Comparison of ENCODE assay signal across 10 cellular contexts in the genomic region with DNA sequence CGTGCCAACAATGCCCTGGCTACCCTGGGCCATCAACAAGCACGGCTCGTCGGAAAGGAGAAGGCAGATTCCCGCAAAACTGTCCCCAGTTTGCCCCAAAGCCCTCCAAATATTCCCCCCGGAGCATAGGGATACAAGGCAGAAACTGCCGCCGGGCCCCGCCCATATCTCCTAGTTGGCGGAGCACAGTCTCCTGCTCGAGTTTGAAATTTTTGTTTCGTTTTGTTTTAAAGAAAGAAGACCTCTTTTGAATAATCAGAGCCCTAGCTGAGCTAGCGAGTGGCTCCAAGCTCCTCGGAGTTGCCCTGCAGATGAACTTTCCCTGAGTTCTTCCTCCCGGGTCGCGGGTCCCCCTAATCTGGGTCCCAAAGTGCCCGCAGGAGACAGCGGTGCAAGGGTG.
DNase-seq lines count a peak whose midpoint lies in the region; ATAC-seq, FAIRE-seq and TF ChIP-seq lines count a peak whose summit lies in the region.
"Had no signal": no experiment of that assay in that cellular context is flagged by ENCODE, and none has a peak within 500 bp of the region (broad histone marks: within the 10 kb centered on the region; RNA-seq: fewer than 3 reads in every experiment).

No MANE protein-coding gene starts in this region.

- H3K27me3 ChIP-seq in HUES64 (ENCODE audit: insufficient read depth, low read length) (peaks cover 74% of the 10 kb centered on the region), H1 (replicated peaks in 1 of 4; ENCODE audit: control insufficient read depth in 3 of 4, extremely low read depth in 1 of 4, insufficient read depth in 3 of 4, low read length in 3 of 4) (peaks cover 6 to 34% (median 22%) of the 10 kb centered on the region in 4 experiments)

- peak overlapping the region; percentile 45; the same call in 1 of the 2 replicates for H3K27ac ChIP-seq in HUES64 (ENCODE audit: low read depth, low read length)
- H3K27ac ChIP-seq in H1 (ENCODE audit: low read depth, low read length), result no peak overlapping the region
- H3K27ac ChIP-seq: SK-N-MC had no signal

- H2BK12ac ChIP-seq in H1 (ENCODE audit: low read depth, low read length), result no peak overlapping the region

- CTCF ChIA-PET in AG04449 (lab: Yijun Ruan, JAX), result no interaction called here
- CTCF ChIA-PET in H1 (lab: Charles Lee; ENCODE audit: partially characterized antibody), result interaction anchor here (0.8 kb wide), 1 partner anchor 222 kb away, joined by 3 read pairs; no protein-coding TSS in a partner anchor

- H2BK120ac ChIP-seq in H1 (replicated peaks; ENCODE audit: low read depth, low read length), result no peak overlapping the region

- TF ChIP-seq EP300 in H1 (IDR thresholded peaks at IDR 0.05; ENCODE audit: borderline replicate concordance in 1 of 2, low read depth in 2 of 2, low read length in 2 of 2), result no peak

- no peak overlapping the region for H2AK5ac ChIP-seq in H1 (ENCODE audit: low read depth, low read length)

- H3K14ac ChIP-seq in H1 (ENCODE audit: insufficient read length), result no peak overlapping the region

- no peak for TF ChIP-seq CTCF in AG04449 (IDR thresholded peaks at IDR 0.05; ENCODE audit: insufficient read depth, low read length, missing control alignments)
- no peak for TF ChIP-seq CTCF in H1 (IDR thresholded peaks at IDR 0.05; ENCODE audit: control extremely low read depth in 1 of 3, insufficient read depth in 1 of 3, low read depth in 1 of 3, low read length in 3 of 3)

- DNase-seq in AG04449 (ENCODE audit: low read depth, low spot score) (no peak), H1 (ENCODE audit: low read depth in 1 of 2, low spot score in 2 of 2) (no peak), naive B cell (no peak), NCI-H510A (lab: John Stamatoyannopoulos, UW) (no peak), NCI-H526 treated with DMSO at 0.1 percent for 48 hours (lab: John Stamatoyannopoulos, UW) (no peak)

- no peaks in the 10 kb centered on the region for H3K79me1 ChIP-seq in H1 (ENCODE audit: low read depth, low read length)

- H3K27me3 Mint-ChIP-seq in naive B cell, result peaks cover 27 to 56% (median 39%) of the 10 kb centered on the region in 3 donors

- H3K4me3 ChIP-seq in AG04449 (ENCODE audit: low read depth, low read length) (peak overlapping the region; percentile 39), HUES64 (ENCODE audit: low read length) (peak overlapping the region; percentile 60), H1 (ENCODE audit: extremely low read depth in 1 of 4, insufficient read depth in 2 of 4, low read depth in 3 of 4, low read length in 4 of 4) (peak overlapping the region; percentile 45 to 66 (median 48))
- H3K4me3 ChIP-seq: SK-N-MC had no signal

- H4K20me1 ChIP-seq in H1 (replicated peaks in 1 of 2; ENCODE audit: control insufficient read depth in 1 of 2, insufficient read depth in 2 of 2, low read length in 2 of 2), result no peaks in the 10 kb centered on the region

- no peak overlapping the region for H3K18ac ChIP-seq in H1 (ENCODE audit: extremely low read depth, low read length)

- no peak for TF ChIP-seq POLR2A in H1 (IDR thresholded peaks at IDR 0.05; ENCODE audit: control extremely low read depth in 1 of 2, low read depth in 2 of 2, low read length in 2 of 2)

- H4K5ac ChIP-seq in H1 (ENCODE audit: insufficient read length, low read depth, low read length), result no peak overlapping the region

- H3K9me3 ChIP-seq in HUES64 (ENCODE audit: insufficient read depth, low read depth, low read length) (no peaks in the 10 kb centered on the region), H1 (ENCODE audit: insufficient read depth in 2 of 2, low read depth in 1 of 2, low read length in 1 of 2) (no peaks in the 10 kb centered on the region)

- H2AFZ ChIP-seq in H1 (ENCODE audit: low read length), result no peak overlapping the region

- POLR2A ChIA-PET in AG04449 (lab: Yijun Ruan, JAX), result no interaction called here
- POLR2A ChIA-PET in H1 (lab: Charles Lee; ENCODE audit: partially characterized antibody), result interaction anchor here (2.1 kb wide), 1 partner anchor 140 kb away, joined by 8 read pairs; no protein-coding TSS in a partner anchor

- no peak overlapping the region for H2BK15ac ChIP-seq in H1 (ENCODE audit: low read length)

- no peak for FAIRE-seq in H1 (lab: Jason Lieb, UNC)
- FAIRE-seq: endometrium had no signal

- no peak overlapping the region for H4K8ac ChIP-seq in H1 (ENCODE audit: extremely low read depth, insufficient read depth, low read length)

- ATAC-seq in naive B cell (ENCODE audit: low read depth in 2 of 2) (no peak), GM18870 (IDR thresholded peaks at IDR 0.05; ENCODE audit: unreplicated experiment) (no peak), GM18502 (IDR thresholded peaks at IDR 0.05; ENCODE audit: poor library complexity, unreplicated experiment) (no peak)

- no peak for TF ChIP-seq RAD21 in H1 (IDR thresholded peaks at IDR 0.05 in 1 of 2, conservative IDR thresholded peaks at IDR 0.05 in 1 of 2; ENCODE audit: low read depth in 2 of 2, low read length in 2 of 2)

- H3K27ac Mint-ChIP-seq in naive B cell, result peak overlapping the region in 1 of 6 donors; percentile 28

- under 1% methylated on average over 19 of the region's 19 CpGs for WGBS in HUES64
- 5% methylated on average over 11 of the region's 19 CpGs; no CpG with 5 or more reads in 1 of the 2 experiments for WGBS in H1 (ENCODE audit: extremely low coverage in 1 of 2, insufficient coverage in 1 of 2, insufficient read length in 1 of 2, insufficient replicate concordance in 2 of 2, low coverage in 1 of 2, low lambda C conversion rate in 2 of 2, missing lambda C conversion rate in 1 of 2), 2 experiments

- H3K4me3 Mint-ChIP-seq in naive B cell, result peak overlapping the region; percentile 47 to 85 (median 80)

- no peak overlapping the region for H4K91ac ChIP-seq in H1 (replicated peaks; ENCODE audit: insufficient read length, low read length)

- peaks cover 10% of the 10 kb centered on the region; the same call in 1 of the 2 replicates for H3K23me2 ChIP-seq in H1 (ENCODE audit: low read depth, low read length)

- no peak overlapping the region for H2BK5ac ChIP-seq in H1 (ENCODE audit: low read depth, low read length)

- no peak overlapping the region for H3K9ac ChIP-seq in HUES64 (ENCODE audit: low read depth, low read length)
- no peak overlapping the region for H3K9ac ChIP-seq in H1 (replicated peaks in 1 of 4; ENCODE audit: extremely low read depth in 1 of 4, low read depth in 3 of 4, low read length in 3 of 4)

- H3K36me3 ChIP-seq in HUES64 (ENCODE audit: insufficient read depth, low read length) (no peaks in the 10 kb centered on the region), H1 (ENCODE audit: control insufficient read depth in 2 of 4, insufficient read depth in 4 of 4, low read length in 3 of 4) (no peaks in the 10 kb centered on the region)

- H3K36me3 Mint-ChIP-seq in naive B cell, result no peaks in the 10 kb centered on the region

- no peak overlapping the region for H3K23ac ChIP-seq in H1 (ENCODE audit: insufficient read length)

- H2BK20ac ChIP-seq in H1 (ENCODE audit: low read length), result no peak overlapping the region

- H3K4me1 ChIP-seq in HUES64 (ENCODE audit: insufficient read depth, low read length), result peaks cover 39% of the 10 kb centered on the region
- peaks cover 0 to 4% (median 2%) of the 10 kb centered on the region in 4 experiments; a peak in 3 of 7 replicates for H3K4me1 ChIP-seq in H1 (replicated peaks in 1 of 4; ENCODE audit: control insufficient read depth in 3 of 4, insufficient read depth in 4 of 4, low read length in 3 of 4)

- H3K4ac ChIP-seq in H1 (replicated peaks; ENCODE audit: insufficient read length, low read depth, low read length), result no peak overlapping the region

- peaks cover 3 to 10% (median 9%) of the 10 kb centered on the region in 3 donors for H3K4me1 Mint-ChIP-seq in naive B cell

- peaks cover 0 to 21% (median 9%) of the 10 kb centered on the region in 7 donors for H3K9me3 Mint-ChIP-seq in naive B cell

- H3K79me2 ChIP-seq in H1 (ENCODE audit: control insufficient read depth in 1 of 2, insufficient read depth in 2 of 2, low read length in 2 of 2), result no peaks in the 10 kb centered on the region

- no peak overlapping the region for H3K56ac ChIP-seq in H1 (replicated peaks; ENCODE audit: insufficient read length, low read depth, low read length)

- peak overlapping the region; percentile 85 to 93 for H3K4me2 ChIP-seq in H1 (ENCODE audit: insufficient read depth in 1 of 2, low read depth in 2 of 2, low read length in 2 of 2)

TF ChIP-seq in H1, 55 proteins besides CTCF, POLR2A, EP300 and RAD21:
- TF ChIP-seq YY1 (IDR thresholded peaks at IDR 0.05; ENCODE audit: low read depth, low read length) (no peak), POLR2AphosphoS5 (IDR thresholded peaks at IDR 0.05; ENCODE audit: low read depth, low read length) (no peak), CTBP2 (IDR thresholded peaks at IDR 0.05; ENCODE audit: borderline replicate concordance, insufficient read depth, insufficient read length, low read length) (no peak), KDM4A (IDR thresholded peaks at IDR 0.05; ENCODE audit: low read depth, low read length, severe bottlenecking) (no peak), E2F6 (IDR thresholded peaks at IDR 0.05) (no peak), JUN (IDR thresholded peaks at IDR 0.05; ENCODE audit: low read depth, low read length) (no peak)
